ENCODE assay signal across 21 cellular contexts in the genomic region with DNA sequence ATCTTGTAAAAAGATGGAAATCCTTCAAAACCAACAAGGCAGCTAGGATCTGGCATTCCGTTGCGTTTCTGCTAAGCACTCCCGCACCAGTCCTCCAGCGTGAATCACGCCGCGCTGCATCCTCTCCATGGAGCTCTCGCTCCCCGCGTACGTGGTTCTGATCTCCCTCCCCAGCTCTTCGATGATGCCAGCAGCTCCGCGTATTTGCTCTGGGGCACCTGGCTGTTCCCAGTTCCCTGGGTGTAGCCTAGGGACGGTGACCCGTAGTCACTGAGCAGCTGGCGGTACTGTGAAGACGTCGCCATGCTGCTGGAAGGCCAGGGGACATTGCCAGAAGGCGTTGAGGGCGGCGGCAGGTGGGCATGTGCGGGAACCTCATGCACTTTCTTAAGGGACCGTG.
DNase-seq lines count a peak whose midpoint lies in the region; ATAC-seq, FAIRE-seq and TF ChIP-seq lines count a peak whose summit lies in the region.
"Had no signal": no experiment of that assay in that cellular context is flagged by ENCODE, and none has a peak within 500 bp of the region (broad histone marks: within the 10 kb centered on the region; RNA-seq: fewer than 3 reads in every experiment).

No MANE protein-coding gene starts in this region.

- H3K9ac ChIP-seq in H1 (replicated peaks in 1 of 4; ENCODE audit: extremely low read depth in 1 of 4, low read depth in 3 of 4, low read length in 3 of 4): no peak overlapping the region
- no peak overlapping the region for H3K9ac ChIP-seq in kidney (ENCODE audit: low read length in 2 of 2)

- no peak overlapping the region for H3K4ac ChIP-seq in H1 (replicated peaks; ENCODE audit: insufficient read length, low read depth, low read length)

- no peak overlapping the region for H4K91ac ChIP-seq in H1 (replicated peaks; ENCODE audit: insufficient read length, low read length)

- H3K79me1 ChIP-seq in H1 (ENCODE audit: low read depth, low read length): no peaks in the 10 kb centered on the region

- H2BK20ac ChIP-seq in H1 (ENCODE audit: low read length): 0 out of 2 replicates have a peak overlapping the region, but pooled peaks have one; percentile 6

- DNase-seq in right cardiac atrium (peak in 2 of 3 donors; percentile 32 to 45), right atrium auricular region (ENCODE audit: low spot score) (no peak), H1 (ENCODE audit: low read depth in 1 of 2, low spot score in 2 of 2) (peak in 1 of 2 experiments; percentile 51), kidney (peak; percentile 51), testis (peak; percentile 28), Caco-2 (no peak), body of pancreas (no peak), foreskin keratinocyte (no peak)
- DNase-seq: AML-193, EL, NCI-H1105, NCI-H1694, NCI-H2081, NCI-H2171 treated with DMSO at 0.1 percent for 48 hours, NCI-H524 treated with DMSO at 0.1 percent for 48 hours, Peyer's patch, SJCRH30 had no signal

- no peak overlapping the region for H4K8ac ChIP-seq in H1 (ENCODE audit: extremely low read depth, insufficient read depth, low read length)

- H3K23me2 ChIP-seq in H1 (ENCODE audit: low read depth, low read length): no peaks in the 10 kb centered on the region

- H3K9me3 Mint-ChIP-seq in Caco-2 (ENCODE audit: unreplicated experiment): peaks cover 10% of the 10 kb centered on the region

- H3K4me2 ChIP-seq in H1 (ENCODE audit: insufficient read depth in 1 of 2, low read depth in 2 of 2, low read length in 2 of 2): no peak overlapping the region; a peak in 1 of 4 replicates

- H3K23ac ChIP-seq in H1 (ENCODE audit: insufficient read length): no peak overlapping the region

- no peaks in the 10 kb centered on the region for H4K20me1 ChIP-seq in H1 (replicated peaks in 1 of 2; ENCODE audit: control insufficient read depth in 1 of 2, insufficient read depth in 2 of 2, low read length in 2 of 2)

- H3K36me3 Mint-ChIP-seq in Caco-2 (ENCODE audit: insufficient read depth, unreplicated experiment): no peaks in the 10 kb centered on the region

- H3K4me1 Mint-ChIP-seq in Caco-2 (ENCODE audit: low read depth, unreplicated experiment): peaks cover 9% of the 10 kb centered on the region
- H3K4me1 Mint-ChIP-seq: IgD-negative memory B cell had no signal

- H2BK12ac ChIP-seq in H1 (ENCODE audit: low read depth, low read length): peak overlapping the region; percentile 6; the same call in 1 of the 2 replicates

- peak overlapping the region; percentile 14; the same call in 1 of the 2 replicates for H3K18ac ChIP-seq in H1 (ENCODE audit: extremely low read depth, low read length)

- no peak overlapping the region for H3K4me3 Mint-ChIP-seq in Caco-2 (ENCODE audit: unreplicated experiment)
- H3K4me3 Mint-ChIP-seq: IgD-negative memory B cell had no signal

- no peak overlapping the region for H4K5ac ChIP-seq in H1 (ENCODE audit: insufficient read length, low read depth, low read length)

- H3K9me3 ChIP-seq in right cardiac atrium (ENCODE audit: control insufficient read depth, low read length) (no peaks in the 10 kb centered on the region), right atrium auricular region (no peaks in the 10 kb centered on the region), H1 (ENCODE audit: insufficient read depth in 2 of 2, low read depth in 1 of 2, low read length in 1 of 2) (no peaks in the 10 kb centered on the region), kidney (ENCODE audit: control insufficient read depth in 1 of 2, low read length in 2 of 2) (no peaks in the 10 kb centered on the region), testis (no peaks in the 10 kb centered on the region), Caco-2 (0 out of 2 replicates have a peak, but pooled peaks cover 4% of the 10 kb centered on the region), body of pancreas (no peaks in the 10 kb centered on the region)
- H3K9me3 ChIP-seq: Peyer's patch, SJCRH30 had no signal

- H3K36me3 ChIP-seq in right atrium auricular region (no peaks in the 10 kb centered on the region), H1 (ENCODE audit: control insufficient read depth in 2 of 4, insufficient read depth in 4 of 4, low read length in 3 of 4) (no peaks in the 10 kb centered on the region), kidney (ENCODE audit: control insufficient read depth in 1 of 2, insufficient read depth in 2 of 2, low read length in 2 of 2) (no peaks in the 10 kb centered on the region), testis (ENCODE audit: low read depth, missing control alignments) (no peaks in the 10 kb centered on the region), Caco-2 (ENCODE audit: control insufficient read depth, insufficient read depth, low read length) (no peaks in the 10 kb centered on the region), body of pancreas (replicated peaks in 1 of 2; ENCODE audit: insufficient read depth in 1 of 2, low read depth in 2 of 2) (no peaks in the 10 kb centered on the region)
- H3K36me3 ChIP-seq: Peyer's patch, SJCRH30 had no signal

- no peak for TF ChIP-seq CTCF in right atrium auricular region (IDR thresholded peaks at IDR 0.05)
- no peak for TF ChIP-seq CTCF in H1 (IDR thresholded peaks at IDR 0.05; ENCODE audit: control extremely low read depth in 1 of 3, insufficient read depth in 1 of 3, low read depth in 1 of 3, low read length in 3 of 3)
- no peak for TF ChIP-seq CTCF in kidney (IDR thresholded peaks at IDR 0.05; ENCODE audit: borderline replicate concordance, extremely low read depth, insufficient read depth)
- no peak for TF ChIP-seq CTCF in testis (IDR thresholded peaks at IDR 0.05)
- no peak for TF ChIP-seq CTCF in Caco-2 (IDR thresholded peaks at IDR 0.05; ENCODE audit: insufficient read depth in 1 of 2, low read depth in 1 of 2, low read length in 1 of 2, severe bottlenecking in 1 of 2, unreplicated experiment in 1 of 2)
- TF ChIP-seq CTCF in body of pancreas (IDR thresholded peaks at IDR 0.05): no peak
- TF ChIP-seq CTCF in foreskin keratinocyte (conservative IDR thresholded peaks at IDR 0.05): no peak

- H3K27me3 Mint-ChIP-seq in Caco-2 (ENCODE audit: insufficient read depth, unreplicated experiment): no peaks in the 10 kb centered on the region

- CTCF ChIA-PET in H1 (lab: Charles Lee; ENCODE audit: partially characterized antibody) (interaction anchor here (1.0 to 1.4 kb wide), 3 partner anchors 22 to 214 kb away, joined by 3 to 4 read pairs (median 3); no protein-coding TSS in a partner anchor), Caco-2 (lab: Charles Lee) (no interaction called here)

- H3K27ac Mint-ChIP-seq in Caco-2 (ENCODE audit: unreplicated experiment): no peak overlapping the region
- H3K27ac Mint-ChIP-seq: IgD-negative memory B cell had no signal

- no peak for TF ChIP-seq RAD21 in H1 (IDR thresholded peaks at IDR 0.05 in 1 of 2, conservative IDR thresholded peaks at IDR 0.05 in 1 of 2; ENCODE audit: low read depth in 2 of 2, low read length in 2 of 2)

- no peaks in the 10 kb centered on the region for H3K27me3 ChIP-seq in right cardiac atrium (ENCODE audit: control insufficient read depth, insufficient read depth)
- H3K27me3 ChIP-seq in right atrium auricular region: no peaks in the 10 kb centered on the region
- no peaks in the 10 kb centered on the region; a peak in 1 of 7 replicates for H3K27me3 ChIP-seq in H1 (replicated peaks in 1 of 4; ENCODE audit: control insufficient read depth in 3 of 4, extremely low read depth in 1 of 4, insufficient read depth in 3 of 4, low read length in 3 of 4)
- no peaks in the 10 kb centered on the region for H3K27me3 ChIP-seq in testis
- H3K27me3 ChIP-seq in Caco-2 (replicated peaks; ENCODE audit: control insufficient read depth, insufficient read depth, low read length): no peaks in the 10 kb centered on the region
- H3K27me3 ChIP-seq in body of pancreas: no peaks in the 10 kb centered on the region
- peaks cover 5% of the 10 kb centered on the region for H3K27me3 ChIP-seq in foreskin keratinocyte
- H3K27me3 ChIP-seq: Peyer's patch, SJCRH30 had no signal

- no peak for ATAC-seq in right cardiac atrium
- ATAC-seq in body of pancreas: no peak
- ATAC-seq in foreskin keratinocyte: no peak
- ATAC-seq: HCT116 had no signal

- H2AK5ac ChIP-seq in H1 (ENCODE audit: low read depth, low read length): no peak overlapping the region

- H2AFZ ChIP-seq in H1 (ENCODE audit: low read length): peak overlapping the region; percentile 57; the same call in 1 of the 2 replicates

- H3K4me3 ChIP-seq in right cardiac atrium (ENCODE audit: low read length): no peak overlapping the region
- no peak overlapping the region for H3K4me3 ChIP-seq in right atrium auricular region
- H3K4me3 ChIP-seq in H1 (ENCODE audit: extremely low read depth in 1 of 4, insufficient read depth in 2 of 4, low read depth in 3 of 4, low read length in 4 of 4): no peak overlapping the region
- no peak overlapping the region for H3K4me3 ChIP-seq in kidney (ENCODE audit: low read length in 2 of 2)
- H3K4me3 ChIP-seq in testis: no peak overlapping the region
- H3K4me3 ChIP-seq in Caco-2 (ENCODE audit: low read depth, low read length): no peak overlapping the region
- H3K4me3 ChIP-seq in body of pancreas: no peak overlapping the region
- H3K4me3 ChIP-seq: Peyer's patch, SJCRH30 had no signal

- WGBS in right cardiac atrium: 60% methylated on average over 24 of the region's 24 CpGs
- WGBS in H1 (ENCODE audit: extremely low coverage in 1 of 2, insufficient coverage in 1 of 2, insufficient read length in 1 of 2, insufficient replicate concordance in 2 of 2, low coverage in 1 of 2, low lambda C conversion rate in 2 of 2, missing lambda C conversion rate in 1 of 2), 2 experiments: 75% methylated on average over 24 of the region's 24 CpGs; no CpG with 5 or more reads in 1 of the 2 experiments
- WGBS in testis, 2 donors: 42 to 53% methylated on average over 16 to 24 of the region's 24 CpGs
- WGBS in body of pancreas, 2 donors: 73 to 84% methylated on average over 23 to 24 of the region's 24 CpGs

- FAIRE-seq in H1 (lab: Jason Lieb, UNC) (no peak), kidney (lab: Jason Lieb, UNC) (no peak)
- FAIRE-seq: D721Med had no signal

- TF ChIP-seq POLR2A in H1 (IDR thresholded peaks at IDR 0.05; ENCODE audit: control extremely low read depth in 1 of 2, low read depth in 2 of 2, low read length in 2 of 2) (no peak), testis (IDR thresholded peaks at IDR 0.05) (no peak), body of pancreas (IDR thresholded peaks at IDR 0.05) (no peak)

- H3K56ac ChIP-seq in H1 (replicated peaks; ENCODE audit: insufficient read length, low read depth, low read length): no peak overlapping the region

- POLR2A ChIA-PET in H1 (lab: Charles Lee; ENCODE audit: partially characterized antibody) (no interaction called here), Caco-2 (lab: Charles Lee) (no interaction called here)

- H3K27ac ChIP-seq in right cardiac atrium (ENCODE audit: low read length) (no peak overlapping the region), right atrium auricular region (no peak overlapping the region), H1 (ENCODE audit: low read depth, low read length) (no peak overlapping the region), kidney (ENCODE audit: low read depth in 2 of 2, low read length in 2 of 2) (no peak overlapping the region), testis (no peak overlapping the region), body of pancreas (no peak overlapping the region), foreskin keratinocyte (no peak overlapping the region)
- H3K27ac ChIP-seq: C4-2B, Peyer's patch, SJCRH30 had no signal

- no peak overlapping the region for H2BK15ac ChIP-seq in H1 (ENCODE audit: low read length)

- intact Hi-C loops in right cardiac atrium (cut with DNase I) (no loop called here), kidney (cut with DNase I) (no loop called here), testis (cut with DNase I; ENCODE audit: low total_unique reads) (no loop called here), Caco-2 (cut with micrococcal nuclease; ENCODE audit: unreplicated experiment) (no loop called here), body of pancreas (cut with DNase I) (no loop called here)

- no peak overlapping the region for H2BK5ac ChIP-seq in H1 (ENCODE audit: low read depth, low read length)

- no peak overlapping the region for H2BK120ac ChIP-seq in H1 (replicated peaks; ENCODE audit: low read depth, low read length)

- no peaks in the 10 kb centered on the region for H3K79me2 ChIP-seq in H1 (ENCODE audit: control insufficient read depth in 1 of 2, insufficient read depth in 2 of 2, low read length in 2 of 2)

- no peak overlapping the region for H3K14ac ChIP-seq in H1 (ENCODE audit: insufficient read length)

- H3K4me1 ChIP-seq in right cardiac atrium (ENCODE audit: control insufficient read depth, insufficient read depth, low read length): no peaks in the 10 kb centered on the region
- no peaks in the 10 kb centered on the region for H3K4me1 ChIP-seq in right atrium auricular region
- H3K4me1 ChIP-seq in H1 (replicated peaks in 1 of 4; ENCODE audit: control insufficient read depth in 3 of 4, insufficient read depth in 4 of 4, low read length in 3 of 4): peaks cover 0 to 7% (median 0%) of the 10 kb centered on the region in 4 experiments; a peak in 4 of 7 replicates
- H3K4me1 ChIP-seq in kidney (ENCODE audit: control insufficient read depth in 1 of 2, insufficient read depth in 1 of 2, low read depth in 1 of 2, low read length in 2 of 2): no peaks in the 10 kb centered on the region
- peaks cover 6% of the 10 kb centered on the region for H3K4me1 ChIP-seq in testis
- peaks cover 15% of the 10 kb centered on the region; the same call in 1 of the 2 replicates for H3K4me1 ChIP-seq in Caco-2
- no peaks in the 10 kb centered on the region for H3K4me1 ChIP-seq in body of pancreas
- H3K4me1 ChIP-seq in foreskin keratinocyte: no peaks in the 10 kb centered on the region
- H3K4me1 ChIP-seq: Peyer's patch, SJCRH30 had no signal

- no peak for TF ChIP-seq EP300 in H1 (IDR thresholded peaks at IDR 0.05; ENCODE audit: borderline replicate concordance in 1 of 2, low read depth in 2 of 2, low read length in 2 of 2)

- BruUV-seq in Caco-2 (replicated peaks; lab: Mats Ljungman, UMichigan): no TSS peak

Comparison
In these comparisons a context has a peak if more than half of its experiments do, and no peak if none do; other contexts are left out.
1. DNase-seq: peak in right cardiac atrium (2 of 3), kidney (single experiment) and testis (single experiment); none in right atrium auricular region (single experiment), Caco-2 (0 of 2), body of pancreas (0 of 4) and foreskin keratinocyte (0 of 2).